In the genomic region with DNA sequence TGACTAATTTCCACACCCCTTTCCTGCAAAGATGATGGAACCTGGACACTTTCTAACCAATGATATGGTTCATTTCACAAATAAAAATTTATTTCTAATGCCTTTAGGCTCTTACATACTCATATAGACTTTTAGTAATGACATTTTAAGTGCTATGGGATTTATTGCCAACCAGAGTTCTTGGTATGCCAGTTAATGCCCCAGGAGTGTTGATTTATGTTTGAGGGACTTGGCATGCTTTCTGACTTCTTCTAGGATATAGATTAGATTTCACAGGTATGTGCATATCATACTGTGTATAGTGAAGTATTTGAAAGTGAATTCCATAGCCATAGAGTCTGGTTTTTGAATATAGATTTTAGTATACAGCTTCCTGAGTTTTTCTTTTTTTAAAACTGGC, we compare ENCODE assay signal across 1 cellular context.
A peak's percentile ranks its signal among the peaks of the same experiment; 100 is the strongest.
TF ChIP-seq lines count a peak whose summit lies in the region.

No MANE protein-coding gene starts in this region.

TF ChIP-seq in Ishikawa, 13 proteins besides CTCF, POLR2A, EP300 and RAD21 (continued from another document):
- TF ChIP-seq, protein P1, sequence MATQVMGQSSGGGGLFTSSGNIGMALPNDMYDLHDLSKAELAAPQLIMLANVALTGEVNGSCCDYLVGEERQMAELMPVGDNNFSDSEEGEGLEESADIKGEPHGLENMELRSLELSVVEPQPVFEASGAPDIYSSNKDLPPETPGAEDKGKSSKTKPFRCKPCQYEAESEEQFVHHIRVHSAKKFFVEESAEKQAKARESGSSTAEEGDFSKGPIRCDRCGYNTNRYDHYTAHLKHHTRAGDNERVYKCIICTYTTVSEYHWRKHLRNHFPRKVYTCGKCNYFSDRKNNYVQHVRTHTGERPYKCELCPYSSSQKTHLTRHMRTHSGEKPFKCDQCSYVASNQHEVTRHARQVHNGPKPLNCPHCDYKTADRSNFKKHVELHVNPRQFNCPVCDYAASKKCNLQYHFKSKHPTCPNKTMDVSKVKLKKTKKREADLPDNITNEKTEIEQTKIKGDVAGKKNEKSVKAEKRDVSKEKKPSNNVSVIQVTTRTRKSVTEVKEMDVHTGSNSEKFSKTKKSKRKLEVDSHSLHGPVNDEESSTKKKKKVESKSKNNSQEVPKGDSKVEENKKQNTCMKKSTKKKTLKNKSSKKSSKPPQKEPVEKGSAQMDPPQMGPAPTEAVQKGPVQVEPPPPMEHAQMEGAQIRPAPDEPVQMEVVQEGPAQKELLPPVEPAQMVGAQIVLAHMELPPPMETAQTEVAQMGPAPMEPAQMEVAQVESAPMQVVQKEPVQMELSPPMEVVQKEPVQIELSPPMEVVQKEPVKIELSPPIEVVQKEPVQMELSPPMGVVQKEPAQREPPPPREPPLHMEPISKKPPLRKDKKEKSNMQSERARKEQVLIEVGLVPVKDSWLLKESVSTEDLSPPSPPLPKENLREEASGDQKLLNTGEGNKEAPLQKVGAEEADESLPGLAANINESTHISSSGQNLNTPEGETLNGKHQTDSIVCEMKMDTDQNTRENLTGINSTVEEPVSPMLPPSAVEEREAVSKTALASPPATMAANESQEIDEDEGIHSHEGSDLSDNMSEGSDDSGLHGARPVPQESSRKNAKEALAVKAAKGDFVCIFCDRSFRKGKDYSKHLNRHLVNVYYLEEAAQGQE (IDR thresholded peaks at IDR 0.05; ENCODE audit: low read depth), result no peak
- no peak for TF ChIP-seq FOXM1 (IDR thresholded peaks at IDR 0.05; ENCODE audit: borderline replicate concordance, low read depth)
- TF ChIP-seq CEBPB (IDR thresholded peaks at IDR 0.05), result no peak
- peak; percentile 66 for TF ChIP-seq TEAD4 (IDR thresholded peaks at IDR 0.05)
- no peak for TF ChIP-seq EGR1 (IDR thresholded peaks at IDR 0.05)
- TF ChIP-seq, protein P2, sequence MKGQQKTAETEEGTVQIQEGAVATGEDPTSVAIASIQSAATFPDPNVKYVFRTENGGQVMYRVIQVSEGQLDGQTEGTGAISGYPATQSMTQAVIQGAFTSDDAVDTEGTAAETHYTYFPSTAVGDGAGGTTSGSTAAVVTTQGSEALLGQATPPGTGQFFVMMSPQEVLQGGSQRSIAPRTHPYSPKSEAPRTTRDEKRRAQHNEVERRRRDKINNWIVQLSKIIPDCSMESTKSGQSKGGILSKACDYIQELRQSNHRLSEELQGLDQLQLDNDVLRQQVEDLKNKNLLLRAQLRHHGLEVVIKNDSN (IDR thresholded peaks at IDR 0.05), result no peak
